ENCODE assay signal across 18 cellular contexts in the genomic region with DNA sequence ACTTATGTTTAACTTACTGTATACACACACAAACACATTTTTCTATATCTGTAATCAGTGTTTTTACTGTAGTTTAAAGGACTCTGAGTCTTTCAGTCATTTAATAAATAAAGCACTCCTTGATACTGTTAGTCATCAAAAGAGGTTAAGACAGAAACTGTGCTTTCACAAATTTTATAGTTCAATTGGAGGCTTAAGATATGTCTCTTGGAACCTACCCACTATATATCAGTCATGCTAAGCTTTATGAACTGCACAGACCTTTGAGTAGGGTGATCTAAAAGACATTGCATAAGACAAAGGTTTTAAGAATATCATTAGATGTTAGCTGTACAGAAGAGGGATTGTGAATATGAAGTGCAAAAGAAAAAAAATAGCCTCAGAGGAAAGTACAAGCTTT. TPM values are rescaled to one million over a fixed set of nuclear protein-coding genes. Genes with fewer than 3 reads are reported as not detected.
DNase-seq lines count a peak whose midpoint lies in the region; ATAC-seq lines count a peak whose summit lies in the region.
"Had no signal": no experiment of that assay in that cellular context is flagged by ENCODE, and none has a peak within 500 bp of the region (broad histone marks: within the 10 kb centered on the region; RNA-seq: fewer than 3 reads in every experiment).

No MANE protein-coding gene starts in this region.

- ATAC-seq in GM21526 (IDR thresholded peaks at IDR 0.05; ENCODE audit: low FRiP score, unreplicated experiment) = no peak
- ATAC-seq: GM23338, HCT116 had no signal

- no peak for DNase-seq in activated CD4-positive, alpha-beta memory T cell treated with anti-CD3 and anti-CD28 coated beads for 36 hours
- DNase-seq in activated CD4-positive, alpha-beta memory T cell treated with anti-CD3 and anti-CD28 coated beads, Interleukin-2, amount 10 ng/mL, durations not matched to agents 7 days and 5 days = no peak
- peak; percentile 19 for DNase-seq in COLO829 (ENCODE audit: low spot score)
- peak; percentile 48 for DNase-seq in amniotic epithelial cell (ENCODE audit: low read depth)
- peak; percentile 20 for DNase-seq in putamen (ENCODE audit: low spot score)
- no peak for DNase-seq in stimulated activated CD4-positive, alpha-beta T cell treated with anti-CD3 and anti-CD28 coated beads, Interleukin-2, amount 100 ng/mL, for 24 hours
- no peak for DNase-seq in NCI-H1092 (lab: John Stamatoyannopoulos, UW)
- DNase-seq: CD8-positive, alpha-beta memory T cell; DND-41; Kasumi-1; NCI-H187 treated with DMSO at 0.1 percent for 48 hours; NCI-H446; PC-9 had no signal

- no peaks in the 10 kb centered on the region for H3K27me3 Mint-ChIP-seq in activated CD4-positive, alpha-beta memory T cell treated with anti-CD3 and anti-CD28 coated beads for 36 hours
- no peaks in the 10 kb centered on the region for H3K27me3 Mint-ChIP-seq in activated CD4-positive, alpha-beta memory T cell treated with anti-CD3 and anti-CD28 coated beads, Interleukin-2, amount 10 ng/mL, durations not matched to agents 7 days and 5 days
- H3K27me3 Mint-ChIP-seq: IgD-negative memory B cell had no signal

- H3K4me3 Mint-ChIP-seq in activated CD4-positive, alpha-beta memory T cell treated with anti-CD3 and anti-CD28 coated beads for 36 hours = no peak overlapping the region
- no peak overlapping the region for H3K4me3 Mint-ChIP-seq in activated CD4-positive, alpha-beta memory T cell treated with anti-CD3 and anti-CD28 coated beads, Interleukin-2, amount 10 ng/mL, durations not matched to agents 7 days and 5 days
- H3K4me3 Mint-ChIP-seq: CD8-positive, alpha-beta memory T cell; GM23338; IgD-negative memory B cell had no signal

- POLR2A ChIA-PET in activated CD4-positive, alpha-beta memory T cell treated with anti-CD3 and anti-CD28 coated beads for 36 hours (lab: Charles Lee) = no interaction called here
- POLR2A ChIA-PET in activated CD4-positive, alpha-beta memory T cell treated with anti-CD3 and anti-CD28 coated beads, Interleukin-2, amount 10 ng/mL, durations not matched to agents 7 days and 5 days (lab: Charles Lee) = no interaction called here

- intact Hi-C loops in activated CD4-positive, alpha-beta memory T cell treated with anti-CD3 and anti-CD28 coated beads for 36 hours (cut with micrococcal nuclease) = no loop called here

- H3K9me3 Mint-ChIP-seq in activated CD4-positive, alpha-beta memory T cell treated with anti-CD3 and anti-CD28 coated beads for 36 hours = no peaks in the 10 kb centered on the region
- no peaks in the 10 kb centered on the region for H3K9me3 Mint-ChIP-seq in activated CD4-positive, alpha-beta memory T cell treated with anti-CD3 and anti-CD28 coated beads, Interleukin-2, amount 10 ng/mL, durations not matched to agents 7 days and 5 days
- H3K9me3 Mint-ChIP-seq: CD8-positive, alpha-beta memory T cell; GM23338; IgD-negative memory B cell had no signal

- H3K4me1 Mint-ChIP-seq in activated CD4-positive, alpha-beta memory T cell treated with anti-CD3 and anti-CD28 coated beads for 36 hours (ENCODE audit: low read depth) = peaks cover 18% of the 10 kb centered on the region
- no peaks in the 10 kb centered on the region for H3K4me1 Mint-ChIP-seq in activated CD4-positive, alpha-beta memory T cell treated with anti-CD3 and anti-CD28 coated beads, Interleukin-2, amount 10 ng/mL, durations not matched to agents 7 days and 5 days
- H3K4me1 Mint-ChIP-seq: GM23338 had no signal

- H3K36me3 Mint-ChIP-seq in activated CD4-positive, alpha-beta memory T cell treated with anti-CD3 and anti-CD28 coated beads for 36 hours = peaks cover 15% of the 10 kb centered on the region
- peaks cover 23% of the 10 kb centered on the region for H3K36me3 Mint-ChIP-seq in activated CD4-positive, alpha-beta memory T cell treated with anti-CD3 and anti-CD28 coated beads, Interleukin-2, amount 10 ng/mL, durations not matched to agents 7 days and 5 days (ENCODE audit: low read depth)

- peak overlapping the region; percentile 29 for H3K27ac Mint-ChIP-seq in activated CD4-positive, alpha-beta memory T cell treated with anti-CD3 and anti-CD28 coated beads for 36 hours
- no peak overlapping the region for H3K27ac Mint-ChIP-seq in activated CD4-positive, alpha-beta memory T cell treated with anti-CD3 and anti-CD28 coated beads, Interleukin-2, amount 10 ng/mL, durations not matched to agents 7 days and 5 days
- H3K27ac Mint-ChIP-seq: GM23338 had no signal

- CTCF ChIA-PET in activated CD4-positive, alpha-beta memory T cell treated with anti-CD3 and anti-CD28 coated beads for 36 hours (lab: Charles Lee) = interaction anchor here (1.2 to 1.3 kb wide), 2 partner anchors 13 to 14 kb away, joined by 4 read pairs; no protein-coding TSS in a partner anchor
- CTCF ChIA-PET in activated CD4-positive, alpha-beta memory T cell treated with anti-CD3 and anti-CD28 coated beads, Interleukin-2, amount 10 ng/mL, durations not matched to agents 7 days and 5 days (lab: Charles Lee) = interaction anchor here (0.9 kb wide), 1 partner anchor 12 kb away, joined by 7 read pairs; no protein-coding TSS in a partner anchor

RNA-seq across cellular contexts. Expression of gene CHMP2B, which starts 19.6 kb away (rescaled TPM):
- total RNA-seq in activated CD4-positive, alpha-beta memory T cell treated with anti-CD3 and anti-CD28 coated beads for 36 hours = 10 to 100 TPM; 28.4 to 29.0 TPM
- total RNA-seq in activated CD4-positive, alpha-beta memory T cell treated with anti-CD3 and anti-CD28 coated beads, Interleukin-2, amount 10 ng/mL, durations not matched to agents 7 days and 5 days = 10 to 100 TPM; 28.5 to 30.2 TPM

RNA-seq across cellular contexts. Expression of gene POU1F1, which starts 29.7 kb away (rescaled TPM):
- total RNA-seq in activated CD4-positive, alpha-beta memory T cell treated with anti-CD3 and anti-CD28 coated beads for 36 hours = not detected
- total RNA-seq in activated CD4-positive, alpha-beta memory T cell treated with anti-CD3 and anti-CD28 coated beads, Interleukin-2, amount 10 ng/mL, durations not matched to agents 7 days and 5 days = not detected
- total RNA-seq: A172; CD8-positive, alpha-beta memory T cell; GM23338; PC-9 had no signal

Comparison
In these comparisons a context has a peak if more than half of its experiments do, and no peak if none do; other contexts are left out.
1. DNase-seq: peak in COLO829 (single experiment), amniotic epithelial cell (single experiment) and putamen (single experiment); none in activated CD4-positive, alpha-beta memory T cell treated with anti-CD3 and anti-CD28 coated beads for 36 hours (single experiment), activated CD4-positive, alpha-beta memory T cell treated with anti-CD3 and anti-CD28 coated beads, Interleukin-2, amount 10 ng/mL, durations not matched to agents 7 days and 5 days (single experiment), stimulated activated CD4-positive, alpha-beta T cell treated with anti-CD3 and anti-CD28 coated beads, Interleukin-2, amount 100 ng/mL, for 24 hours (0 of 2) and NCI-H1092 (single experiment).